28 cellular contexts compared by ENCODE assay signal in the genomic region with DNA sequence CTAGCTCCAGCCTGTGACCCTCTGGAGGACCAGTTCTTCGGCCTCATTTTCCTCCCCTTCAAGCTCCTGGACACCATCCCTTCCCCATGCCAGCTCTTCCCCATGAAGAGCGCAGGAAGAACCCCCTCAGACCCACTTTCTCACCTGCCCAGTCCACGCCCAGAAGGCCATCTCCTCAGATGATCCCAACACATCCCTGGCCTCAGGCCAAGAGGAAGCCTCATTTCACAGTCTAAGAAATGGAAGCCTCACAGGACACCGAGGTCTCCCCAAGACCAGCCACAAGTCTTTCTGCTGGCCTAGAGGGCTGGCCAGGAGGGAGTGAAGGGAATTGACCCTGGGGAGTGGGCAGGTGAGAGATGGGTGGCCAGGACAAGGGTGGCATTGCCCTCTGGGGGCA. TPM values are rescaled to one million over a fixed set of nuclear protein-coding genes. Genes with fewer than 3 reads are reported as not detected.
DNase-seq lines count a peak whose midpoint lies in the region; ATAC-seq, FAIRE-seq and TF ChIP-seq lines count a peak whose summit lies in the region.
"Had no signal": no experiment of that assay in that cellular context is flagged by ENCODE, and none has a peak within 500 bp of the region (broad histone marks: within the 10 kb centered on the region; RNA-seq: fewer than 3 reads in every experiment).

No MANE protein-coding gene starts in this region.

- no peaks in the 10 kb centered on the region for H3K27me3 Mint-ChIP-seq in activated CD8-positive, alpha-beta T cell treated with anti-CD3 and anti-CD28 coated beads for 36 hours

- DNase-seq in A549 (ENCODE audit: low read depth in 1 of 2, low spot score in 1 of 2) (no peak), bronchial epithelial cell (ENCODE audit: low read depth) (no peak), SHP77 (lab: John Stamatoyannopoulos, UW) (no peak), sigmoid colon (no peak)
- DNase-seq in activated CD8-positive, alpha-beta T cell treated with anti-CD3 and anti-CD28 coated beads for 36 hours, result no peak
- DNase-seq: activated T-cell treated with anti-CD3 and anti-CD28 coated beads, Interleukin-2, amount 50 U/mL, for 4 hours; colonic mucosa; effector CD4-positive, alpha-beta T cell; gastrocnemius medialis; lower lobe of right lung; natural killer cell; NCI-H1092 treated with DMSO at 0.1 percent for 48 hours; NCI-H187; NCI-H446 treated with DMSO at 0.1 percent for 48 hours; NCI-H82; ovary; stimulated activated naive CD4-positive, alpha-beta T cell treated with Interleukin-2 at 50 U/mL for 16 hours; testis had no signal

- H4K20me1 ChIP-seq in BLaER1 treated with 17β-estradiol and CSF1 and Interleukin-3, amounts not matched to agents 10 nM and 100 nM, result peaks cover 0 to 18% (median under 1%) of the 10 kb centered on the region in 11 experiments; a peak in 8 of 22 replicates

- H3K4me2 ChIP-seq in A549, result no peak overlapping the region
- peak overlapping the region in 9 of 11 experiments; percentile 2 to 93 (median 29); a peak in 7 of 22 replicates for H3K4me2 ChIP-seq in BLaER1 treated with 17β-estradiol and CSF1 and Interleukin-3, amounts not matched to agents 10 nM and 100 nM
- H3K4me2 ChIP-seq: GM23338 had no signal

- POLR2A ChIA-PET in A549 (lab: Yijun Ruan, JAX), result interaction anchor here (1.6 kb wide), 1 partner anchor 12 kb away, joined by 3 read pairs; no protein-coding TSS in a partner anchor
- POLR2A ChIA-PET in activated CD8-positive, alpha-beta T cell treated with anti-CD3 and anti-CD28 coated beads for 36 hours (lab: Charles Lee), result interaction anchor here (0.6 to 1.9 kb wide), 4 partner anchors 21 to 107 kb away, joined by 3 to 6 read pairs (median 4); no protein-coding TSS in a partner anchor

- H3K4me3 Mint-ChIP-seq in activated CD8-positive, alpha-beta T cell treated with anti-CD3 and anti-CD28 coated beads for 36 hours, result no peak overlapping the region
- H3K4me3 Mint-ChIP-seq: activated naive CD4-positive, alpha-beta T cell treated with anti-CD3 and anti-CD28 coated beads for 36 hours; activated T-cell treated with anti-CD3 and anti-CD28 coated beads, Interleukin-2, amount 50 U/mL, for 4 hours; CD14-positive monocyte; GM23338; natural killer cell had no signal

- peaks cover 74% of the 10 kb centered on the region for H3K4me1 Mint-ChIP-seq in activated CD8-positive, alpha-beta T cell treated with anti-CD3 and anti-CD28 coated beads for 36 hours (ENCODE audit: low read depth)

- H3K9me3 ChIP-seq in A549, result no peaks in the 10 kb centered on the region
- H3K9me3 ChIP-seq in BLaER1 treated with 17β-estradiol and CSF1 and Interleukin-3, amounts not matched to agents 10 nM and 100 nM (replicated peaks in 1 of 11), result peaks cover 0 to 12% (median 0%) of the 10 kb centered on the region in 11 experiments; a peak in 7 of 22 replicates
- H3K9me3 ChIP-seq in sigmoid colon, result no peaks in the 10 kb centered on the region
- H3K9me3 ChIP-seq: colonic mucosa, gastrocnemius medialis, lower lobe of right lung, ovary, testis had no signal

- no peaks in the 10 kb centered on the region for H3K9me3 Mint-ChIP-seq in activated CD8-positive, alpha-beta T cell treated with anti-CD3 and anti-CD28 coated beads for 36 hours
- H3K9me3 Mint-ChIP-seq: activated naive CD4-positive, alpha-beta T cell treated with anti-CD3 and anti-CD28 coated beads for 36 hours; activated T-cell treated with anti-CD3 and anti-CD28 coated beads, Interleukin-2, amount 50 U/mL, for 4 hours; GM23338; natural killer cell had no signal

- H3K4me3 ChIP-seq in A549 (no peak overlapping the region), bronchial epithelial cell (ENCODE audit: low read depth, low read length) (no peak overlapping the region), sigmoid colon (no peak overlapping the region)
- H3K4me3 ChIP-seq in BLaER1 treated with 17β-estradiol and CSF1 and Interleukin-3, amounts not matched to agents 10 nM and 100 nM, result no peak overlapping the region
- H3K4me3 ChIP-seq: colonic mucosa, gastrocnemius medialis, GM23338, lower lobe of right lung, ovary, testis had no signal

- FAIRE-seq in A549 (lab: Jason Lieb, UNC) (no peak), bronchial epithelial cell (lab: Jason Lieb, UNC) (peak; percentile 85)

- peaks cover 33% of the 10 kb centered on the region for H3K36me3 Mint-ChIP-seq in activated CD8-positive, alpha-beta T cell treated with anti-CD3 and anti-CD28 coated beads for 36 hours (ENCODE audit: low read depth)
- H3K36me3 Mint-ChIP-seq: natural killer cell had no signal

- peaks cover 45% of the 10 kb centered on the region for H3K4me1 ChIP-seq in A549
- peaks cover 34 to 67% (median 54%) of the 10 kb centered on the region in 10 experiments for H3K4me1 ChIP-seq in BLaER1 treated with 17β-estradiol and CSF1 and Interleukin-3, amounts not matched to agents 10 nM and 100 nM
- H3K4me1 ChIP-seq in sigmoid colon, result no peaks in the 10 kb centered on the region
- H3K4me1 ChIP-seq: gastrocnemius medialis had no signal

- no peaks in the 10 kb centered on the region for H3K27me3 ChIP-seq in BLaER1 treated with 17β-estradiol and CSF1 and Interleukin-3, amounts not matched to agents 10 nM and 100 nM
- no peaks in the 10 kb centered on the region for H3K27me3 ChIP-seq in bronchial epithelial cell (ENCODE audit: control insufficient read depth, insufficient read depth, low read length)
- no peaks in the 10 kb centered on the region for H3K27me3 ChIP-seq in sigmoid colon
- H3K27me3 ChIP-seq: colonic mucosa, gastrocnemius medialis, ovary, testis had no signal

- CTCF ChIA-PET in A549 (lab: Yijun Ruan, JAX), result interaction anchor here (0.8 to 35.1 kb wide), 15 partner anchors 10 to 172 kb away, joined by 3 to 1378 read pairs (median 7); partner anchors contain the start of genes ACBD4, FMNL1 and HEXIM1
- CTCF ChIA-PET in activated CD8-positive, alpha-beta T cell treated with anti-CD3 and anti-CD28 coated beads for 36 hours (lab: Charles Lee), result interaction anchor here (0.8 to 5.5 kb wide), 6 partner anchors 11 to 119 kb away, joined by 3 to 25 read pairs (median 12); partner anchors contain the start of gene ACBD4

- no peak for ATAC-seq in A549
- no peak for ATAC-seq in activated CD8-positive, alpha-beta T cell treated with anti-CD3 and anti-CD28 coated beads for 36 hours
- ATAC-seq in HG02870 (IDR thresholded peaks at IDR 0.05; ENCODE audit: unreplicated experiment), result no peak
- no peak for ATAC-seq in HG02759 (IDR thresholded peaks at IDR 0.05; ENCODE audit: unreplicated experiment)
- ATAC-seq: activated T-cell treated with anti-CD3 and anti-CD28 coated beads, Interleukin-2, amount 50 U/mL, for 4 hours; gastrocnemius medialis; GM23338; lower lobe of right lung; natural killer cell had no signal

- intact Hi-C loops in activated CD8-positive, alpha-beta T cell treated with anti-CD3 and anti-CD28 coated beads for 36 hours (cut with micrococcal nuclease), result no loop called here
- intact Hi-C loops in sigmoid colon (cut with DNase I), result no loop called here

- 91% methylated on average over 4 of the region's 4 CpGs for WGBS in A549 (ENCODE audit: missing lambda C conversion rate)
- WGBS in sigmoid colon, 2 donors, result 89% methylated on average over 4 of the region's 4 CpGs

- peak overlapping the region; percentile 16 to 24; a peak in 1 of 6 replicates for H3K27ac ChIP-seq in A549
- H3K27ac ChIP-seq in BLaER1 treated with 17β-estradiol and CSF1 and Interleukin-3, amounts not matched to agents 10 nM and 100 nM, result no peak overlapping the region
- no peak overlapping the region for H3K27ac ChIP-seq in sigmoid colon
- H3K27ac ChIP-seq: colonic mucosa, gastrocnemius medialis, lower lobe of right lung, ovary, testis had no signal

- TF ChIP-seq EP300 in A549 (IDR thresholded peaks at IDR 0.05), result no peak
- TF ChIP-seq EP300 in sigmoid colon (IDR thresholded peaks at IDR 0.05), result no peak

- no peak for TF ChIP-seq POLR2A in A549 (IDR thresholded peaks at IDR 0.05; ENCODE audit: low read length)
- no peak for TF ChIP-seq POLR2A in sigmoid colon (IDR thresholded peaks at IDR 0.05)

- H3K27ac Mint-ChIP-seq in activated CD8-positive, alpha-beta T cell treated with anti-CD3 and anti-CD28 coated beads for 36 hours, result peak overlapping the region; percentile 80
- H3K27ac Mint-ChIP-seq: activated naive CD4-positive, alpha-beta T cell treated with anti-CD3 and anti-CD28 coated beads for 36 hours; GM23338 had no signal

- TF ChIP-seq CTCF in A549 (IDR thresholded peaks at IDR 0.05) (no peak), bronchial epithelial cell (IDR thresholded peaks at IDR 0.05; ENCODE audit: insufficient read depth, low read length, severe bottlenecking) (no peak), sigmoid colon (IDR thresholded peaks at IDR 0.05) (no peak)
- no peak for TF ChIP-seq CTCF in activated CD8-positive, alpha-beta T cell treated with anti-CD3 and anti-CD28 coated beads for 36 hours (IDR thresholded peaks at IDR 0.05)

- TF ChIP-seq RAD21 in A549 (conservative IDR thresholded peaks at IDR 0.05 in 1 of 2, IDR thresholded peaks at IDR 0.05 in 1 of 2), result no peak

- no peak overlapping the region for H3K9ac ChIP-seq in BLaER1 treated with 17β-estradiol and CSF1 and Interleukin-3, amounts not matched to agents 10 nM and 100 nM

- H3K36me3 ChIP-seq in BLaER1 treated with 17β-estradiol and CSF1 and Interleukin-3, amounts not matched to agents 10 nM and 100 nM, result peaks cover 0 to 23% (median 21%) of the 10 kb centered on the region in 11 experiments; a peak in 18 of 22 replicates
- H3K36me3 ChIP-seq in bronchial epithelial cell (ENCODE audit: control insufficient read depth, insufficient read depth, low read length) (no peaks in the 10 kb centered on the region), sigmoid colon (no peaks in the 10 kb centered on the region)
- H3K36me3 ChIP-seq: colonic mucosa, gastrocnemius medialis, lower lobe of right lung, ovary had no signal

RNA-seq across cellular contexts. Expression of gene SPATA32, which starts 8.0 kb away (rescaled TPM):
- 0.05 and 0.08 TPM in 2 replicates for polyA plus RNA-seq in A549 (2011; rRNA removed)
- polyA plus RNA-seq in A549 (2012; cell fraction: cytosol; rRNA removed), result 0.09 and 0.16 TPM in 2 replicates
- 0.40 and 0.54 TPM in 2 replicates for polyA plus RNA-seq in A549 (2012; cell fraction: nucleus; rRNA removed)
- polyA plus RNA-seq in A549 (2017; fragmentation: RNase III; extraction: RNeasy Plus Mini Kit Qiagen cat#74134 plus additional on column Dnase treatment), result 0.09 to 0.25 TPM (median 0.21 TPM) in 3 replicates
- polyA minus RNA-seq in A549 (2011; rRNA and poly(A)+ RNA removed), result not detected in 2 replicates
- total RNA-seq in activated CD8-positive, alpha-beta T cell treated with anti-CD3 and anti-CD28 coated beads for 36 hours, result under 1 TPM; 0.27 to 0.63 TPM
- total RNA-seq in bronchial epithelial cell, result under 0.01 TPM in 1 of 2 replicates, not detected in the other
- not detected for total RNA-seq in sigmoid colon
- polyA plus RNA-seq in sigmoid colon, result under 1 TPM in 1 of 3 donors, not detected in 2; 0.07 TPM
- total RNA-seq: colonic mucosa, fibroblast of lung, gastrocnemius medialis, GM23338, lower lobe of right lung, M059J, skeletal muscle tissue, ureter had no signal
- polyA plus RNA-seq: CD14-positive monocyte, fibroblast of lung, GM23338, ovary had no signal

RNA-seq across cellular contexts. Expression of gene FMNL1, which starts 32.2 kb away (rescaled TPM):
- polyA plus RNA-seq in A549 (2011; rRNA removed) (8.6 and 17.5 TPM in 2 replicates), A549 (2017; fragmentation: RNase III; extraction: RNeasy Plus Mini Kit Qiagen cat#74134 plus additional on column Dnase treatment) (43.9 to 47.9 TPM (median 44.0 TPM) in 3 replicates), sigmoid colon (10 to 100 TPM in 2 of 3 donors, 1 to 10 TPM in 1; 9.2 to 35.5 (median 10.8) TPM)
- 40.3 and 42.8 TPM in 2 replicates for polyA plus RNA-seq in A549 (2012; cell fraction: cytosol; rRNA removed)
- polyA plus RNA-seq in A549 (2012; cell fraction: nucleus; rRNA removed), result 91.1 and 105 TPM in 2 replicates
- polyA minus RNA-seq in A549 (2011; rRNA and poly(A)+ RNA removed), result 29.7 and 46.8 TPM in 2 replicates
- total RNA-seq in activated CD8-positive, alpha-beta T cell treated with anti-CD3 and anti-CD28 coated beads for 36 hours, result 100 to 1,000 TPM; 285 to 298 TPM
- total RNA-seq in bronchial epithelial cell (0.53 and 2.0 TPM in 2 replicates), sigmoid colon (10 to 100 TPM in 3 of 4 donors, 1 to 10 TPM in 1; 8.9 to 12.7 (median 11.0) TPM)

Comparison
In these comparisons a context has a peak if more than half of its experiments do, and no peak if none do; other contexts are left out.
1. H3K27ac ChIP-seq: peak in A549 (2 of 2); none in BLaER1 treated with 17β-estradiol and CSF1 and Interleukin-3, amounts not matched to agents 10 nM and 100 nM (0 of 11) and sigmoid colon (0 of 4).
2. RNA of gene FMNL1, which starts 32.2 kb away (total RNA-seq): 285 to 298 TPM in activated CD8-positive, alpha-beta T cell treated with anti-CD3 and anti-CD28 coated beads for 36 hours; 8.9 to 12.7 TPM in sigmoid colon and 0.53 to 2.0 TPM in bronchial epithelial cell; every median in the first group is over 10 times any median in the second.